In the genomic region with DNA sequence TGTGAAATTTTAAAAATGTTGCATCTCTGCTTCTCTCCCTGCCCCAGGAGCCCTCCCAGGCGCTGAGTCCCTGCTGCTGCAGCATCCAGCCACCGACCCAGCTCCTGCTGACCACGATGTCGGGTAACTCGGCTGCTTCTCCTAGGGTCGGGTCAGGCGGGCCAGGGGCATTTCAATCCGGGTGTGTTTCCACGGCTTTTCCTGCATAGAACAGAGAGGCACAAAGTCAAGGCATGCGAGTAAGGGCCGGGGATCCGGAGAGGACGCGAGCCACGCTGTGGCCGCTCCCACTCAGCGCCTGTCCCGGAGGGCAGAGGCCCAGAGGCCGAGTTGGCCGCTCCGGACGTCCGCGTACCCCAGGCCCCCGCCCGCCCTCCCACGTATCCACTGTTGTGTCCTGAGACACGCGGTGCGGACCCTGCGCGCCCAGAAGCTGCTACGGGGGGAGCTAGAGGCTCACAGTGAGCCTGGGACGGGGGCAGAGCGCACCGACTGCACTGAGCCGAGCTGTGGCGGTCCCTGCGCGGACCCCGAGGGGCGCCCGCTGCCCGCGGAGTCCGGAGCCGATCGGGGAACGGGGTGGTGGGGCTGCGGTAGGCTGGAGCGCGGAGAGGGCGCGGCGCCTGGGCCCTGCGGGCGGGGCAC, we compare ENCODE assay signal across 9 cellular contexts. TPM values are rescaled to one million over a fixed set of nuclear protein-coding genes. Genes with fewer than 3 reads are reported as not detected.
A peak's percentile ranks its signal among the peaks of the same experiment; 100 is the strongest.
DNase-seq lines count a peak whose midpoint lies in the region; ATAC-seq and TF ChIP-seq lines count a peak whose summit lies in the region.
"Had no signal": no experiment of that assay in that cellular context is flagged by ENCODE, and none has a peak within 500 bp of the region (broad histone marks: within the 10 kb centered on the region; RNA-seq: fewer than 3 reads in every experiment).

A gene with protein sequence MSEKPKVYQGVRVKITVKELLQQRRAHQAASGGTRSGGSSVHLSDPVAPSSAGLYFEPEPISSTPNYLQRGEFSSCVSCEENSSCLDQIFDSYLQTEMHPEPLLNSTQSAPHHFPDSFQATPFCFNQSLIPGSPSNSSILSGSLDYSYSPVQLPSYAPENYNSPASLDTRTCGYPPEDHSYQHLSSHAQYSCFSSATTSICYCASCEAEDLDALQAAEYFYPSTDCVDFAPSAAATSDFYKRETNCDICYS (plus strand): TSS at position 81 of the 645 bp plus-strand sequence. CDS start 36 bp downstream, at position 117.

- peaks cover 4% of the 10 kb centered on the region for H3K4me1 Mint-ChIP-seq in activated naive CD8-positive, alpha-beta T cell (ENCODE audit: low read depth)
- no peaks in the 10 kb centered on the region for H3K4me1 Mint-ChIP-seq in activated naive CD8-positive, alpha-beta T cell treated with anti-CD3 and anti-CD28 coated beads for 36 hours
- H3K4me1 Mint-ChIP-seq in activated naive CD8-positive, alpha-beta T cell treated with anti-CD3 and anti-CD28 coated beads, Interleukin-2, amount 50 U/mL, for 24 hours = peaks cover 2% of the 10 kb centered on the region
- H3K4me1 Mint-ChIP-seq in natural killer cell = no peaks in the 10 kb centered on the region

- no peak within 1 kb of the TSS for H3K27ac Mint-ChIP-seq in activated naive CD8-positive, alpha-beta T cell
- no peak within 1 kb of the TSS for H3K27ac Mint-ChIP-seq in activated naive CD8-positive, alpha-beta T cell treated with anti-CD3 and anti-CD28 coated beads for 36 hours
- no peak within 1 kb of the TSS for H3K27ac Mint-ChIP-seq in activated naive CD8-positive, alpha-beta T cell treated with anti-CD3 and anti-CD28 coated beads, Interleukin-2, amount 50 U/mL, for 24 hours
- H3K27ac Mint-ChIP-seq in natural killer cell = no peak within 1 kb of the TSS

- ATAC-seq in activated naive CD8-positive, alpha-beta T cell treated with anti-CD3 and anti-CD28 coated beads, Interleukin-2, amount 50 U/mL, for 24 hours = peak; percentile 23
- ATAC-seq in natural killer cell (no peak), HG03378 (IDR thresholded peaks at IDR 0.05; ENCODE audit: unreplicated experiment) (no peak)

- no peak for DNase-seq in activated naive CD8-positive, alpha-beta T cell treated with anti-CD3 and anti-CD28 coated beads for 36 hours
- no peak for DNase-seq in activated naive CD8-positive, alpha-beta T cell treated with anti-CD3 and anti-CD28 coated beads, Interleukin-2, amount 50 U/mL, for 24 hours
- DNase-seq in kidney epithelial cell (ENCODE audit: low read depth) (no peak), natural killer cell (no peak), inferior parietal cortex (ENCODE audit: extremely low spot score) (no peak)

- H3K27me3 ChIP-seq in kidney epithelial cell (ENCODE audit: control insufficient read depth, insufficient read depth, low read length) = peaks cover 7% of the 10 kb centered on the region

- no peaks in the 10 kb centered on the region for H3K36me3 ChIP-seq in kidney epithelial cell (ENCODE audit: control insufficient read depth, insufficient read depth, low read length)

- peak within 1 kb of the TSS; percentile 57 for H3K4me3 ChIP-seq in kidney epithelial cell (ENCODE audit: low read depth, low read length)

- H3K4me3 Mint-ChIP-seq in activated naive CD8-positive, alpha-beta T cell = peak within 1 kb of the TSS; percentile 59
- no peak within 1 kb of the TSS for H3K4me3 Mint-ChIP-seq in activated naive CD8-positive, alpha-beta T cell treated with anti-CD3 and anti-CD28 coated beads for 36 hours
- no peak within 1 kb of the TSS for H3K4me3 Mint-ChIP-seq in activated naive CD8-positive, alpha-beta T cell treated with anti-CD3 and anti-CD28 coated beads, Interleukin-2, amount 50 U/mL, for 24 hours
- no peak within 1 kb of the TSS for H3K4me3 Mint-ChIP-seq in natural killer cell

- no peaks in the 10 kb centered on the region for H3K36me3 Mint-ChIP-seq in activated naive CD8-positive, alpha-beta T cell
- no peaks in the 10 kb centered on the region for H3K36me3 Mint-ChIP-seq in activated naive CD8-positive, alpha-beta T cell treated with anti-CD3 and anti-CD28 coated beads for 36 hours
- H3K36me3 Mint-ChIP-seq in activated naive CD8-positive, alpha-beta T cell treated with anti-CD3 and anti-CD28 coated beads, Interleukin-2, amount 50 U/mL, for 24 hours (ENCODE audit: low read depth) = no peaks in the 10 kb centered on the region
- H3K36me3 Mint-ChIP-seq in natural killer cell = no peaks in the 10 kb centered on the region

- no peaks in the 10 kb centered on the region for H3K9me3 Mint-ChIP-seq in activated naive CD8-positive, alpha-beta T cell (ENCODE audit: low read depth)
- H3K9me3 Mint-ChIP-seq in activated naive CD8-positive, alpha-beta T cell treated with anti-CD3 and anti-CD28 coated beads for 36 hours = no peaks in the 10 kb centered on the region
- H3K9me3 Mint-ChIP-seq in activated naive CD8-positive, alpha-beta T cell treated with anti-CD3 and anti-CD28 coated beads, Interleukin-2, amount 50 U/mL, for 24 hours = no peaks in the 10 kb centered on the region
- no peaks in the 10 kb centered on the region for H3K9me3 Mint-ChIP-seq in natural killer cell

- intact Hi-C loops in natural killer cell (cut with micrococcal nuclease) = no loop called here

- peaks cover 10% of the 10 kb centered on the region for H3K27me3 Mint-ChIP-seq in activated naive CD8-positive, alpha-beta T cell
- H3K27me3 Mint-ChIP-seq in activated naive CD8-positive, alpha-beta T cell treated with anti-CD3 and anti-CD28 coated beads for 36 hours = peaks cover 48% of the 10 kb centered on the region
- peaks cover 33% of the 10 kb centered on the region for H3K27me3 Mint-ChIP-seq in activated naive CD8-positive, alpha-beta T cell treated with anti-CD3 and anti-CD28 coated beads, Interleukin-2, amount 50 U/mL, for 24 hours
- peaks cover 29 to 42% of the 10 kb centered on the region in 2 donors for H3K27me3 Mint-ChIP-seq in natural killer cell (ENCODE audit: low read depth in 2 of 2)

- H3K27ac ChIP-seq in temporal lobe (ENCODE audit: low read depth, low read length) = peak within 1 kb of the TSS; percentile 23

- TF ChIP-seq CTCF in kidney epithelial cell (IDR thresholded peaks at IDR 0.05; ENCODE audit: insufficient read depth, low read length, poor library complexity, severe bottlenecking) (no peak), natural killer cell (IDR thresholded peaks at IDR 0.05) (no peak)

RNA-seq across cellular contexts. Expression of the gene that starts here (rescaled TPM):
- not detected for total RNA-seq in activated naive CD8-positive, alpha-beta T cell treated with anti-CD3 and anti-CD28 coated beads for 36 hours
- total RNA-seq in kidney epithelial cell (0.25 TPM in 1 of 2 replicates, not detected in the other), temporal lobe (0.49 TPM), natural killer cell (not detected)
- total RNA-seq: activated CD8-positive, alpha-beta memory T cell treated with anti-CD3 and anti-CD28 coated beads for 36 hours had no signal
